ENCODE assay signal across 18 cellular contexts in the genomic region with DNA sequence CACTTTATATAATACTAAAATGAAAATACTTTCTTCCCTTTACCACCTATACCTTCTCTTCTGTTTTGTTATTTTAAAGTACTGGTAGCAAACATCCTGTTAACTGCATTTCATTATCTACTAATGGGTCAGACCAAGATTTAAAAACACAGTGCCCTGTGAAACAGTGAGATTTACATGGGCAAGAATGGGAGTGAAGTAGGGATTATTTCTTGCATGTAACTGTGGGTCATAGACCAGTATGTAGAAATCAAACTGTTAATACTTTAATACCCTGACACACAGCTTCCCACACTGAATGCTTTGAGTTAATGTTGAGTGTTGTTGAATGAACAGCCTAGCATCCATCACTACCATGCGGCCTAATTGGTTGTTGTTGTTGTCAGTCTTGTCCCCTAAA.
DNase-seq lines count a peak whose midpoint lies in the region; ATAC-seq and TF ChIP-seq lines count a peak whose summit lies in the region.
"Had no signal": no experiment of that assay in that cellular context is flagged by ENCODE, and none has a peak within 500 bp of the region (broad histone marks: within the 10 kb centered on the region; RNA-seq: fewer than 3 reads in every experiment).

No MANE protein-coding gene starts in this region.

- TF ChIP-seq EP300 in SK-N-SH (IDR thresholded peaks at IDR 0.05; ENCODE audit: borderline replicate concordance in 1 of 2, low read depth in 1 of 2, low read length in 1 of 2), result no peak
- TF ChIP-seq EP300 in esophagus muscularis mucosa (IDR thresholded peaks at IDR 0.05), result no peak

- H3K4me2 ChIP-seq in SK-N-SH, result peak overlapping the region; percentile 9; the same call in 1 of the 2 replicates
- no peak overlapping the region for H3K4me2 ChIP-seq in osteoblast (ENCODE audit: insufficient read depth, low read length)

- POLR2A ChIA-PET in SK-N-SH (lab: Yijun Ruan, JAX), result no interaction called here

- no peaks in the 10 kb centered on the region for H3K27me3 ChIP-seq in SK-N-SH (ENCODE audit: insufficient read depth)
- no peaks in the 10 kb centered on the region for H3K27me3 ChIP-seq in esophagus muscularis mucosa
- no peaks in the 10 kb centered on the region for H3K27me3 ChIP-seq in osteoblast (ENCODE audit: insufficient read depth, low read length)

- peak overlapping the region in 1 of 2 experiments; percentile 68; a peak in 3 of 4 replicates for H3K27ac ChIP-seq in SK-N-SH (ENCODE audit: low read depth in 2 of 2, low read length in 1 of 2)
- H3K27ac ChIP-seq in esophagus muscularis mucosa (replicated peaks in 1 of 4), result peak overlapping the region; percentile 5 to 56 (median 20)
- H3K27ac ChIP-seq in osteoblast (ENCODE audit: low read depth, low read length), result peak overlapping the region; percentile 49
- H3K27ac ChIP-seq: WERI-Rb-1 had no signal

- H3K9ac ChIP-seq in SK-N-SH, result no peak overlapping the region

- intact Hi-C loops in esophagus muscularis mucosa (cut with DNase I), result loop anchor here (10.0 kb wide), 1 partner anchor 94 kb away; no protein-coding TSS in a partner anchor
- intact Hi-C loops in mucosa of descending colon (cut with DNase I, micrococcal nuclease), result no loop called here

- TF ChIP-seq CTCF in SK-N-SH (IDR thresholded peaks at IDR 0.05), result no peak
- no peak for TF ChIP-seq CTCF in esophagus muscularis mucosa (IDR thresholded peaks at IDR 0.05)
- TF ChIP-seq CTCF in osteoblast (IDR thresholded peaks at IDR 0.05; ENCODE audit: extremely low read depth, low read depth, low read length), result no peak
- no peak for TF ChIP-seq CTCF in mucosa of descending colon (IDR thresholded peaks at IDR 0.05)

- no peak overlapping the region for H3K4me3 ChIP-seq in SK-N-SH (ENCODE audit: low read depth in 2 of 2, low read length in 1 of 2)
- H3K4me3 ChIP-seq in esophagus muscularis mucosa, result no peak overlapping the region
- no peak overlapping the region for H3K4me3 ChIP-seq in osteoblast (ENCODE audit: insufficient read depth, low read length)
- H3K4me3 ChIP-seq in mucosa of descending colon, result no peak overlapping the region

- DNase-seq in CD1c-positive myeloid dendritic cell (ENCODE audit: extremely low spot score), result peak; percentile 5
- no peak for DNase-seq in SK-N-SH
- no peak for DNase-seq in esophagus muscularis mucosa (ENCODE audit: extremely low spot score)
- DNase-seq in osteoblast (ENCODE audit: insufficient read length, low spot score, missing footprints), result peak; percentile 77
- no peak for DNase-seq in mucosa of descending colon
- no peak for DNase-seq in HUDEP-2 (lab: John Stamatoyannopoulos, UW; ENCODE audit: unreplicated experiment in 76 of 76)
- DNase-seq: activated CD4-positive, alpha-beta memory T cell treated with anti-CD3 and anti-CD28 coated beads, Interleukin-2, amount 10 ng/mL, durations not matched to agents 7 days and 5 days; activated naive CD4-positive, alpha-beta T cell treated with anti-CD3 and anti-CD28 coated beads for 36 hours; activated T-cell treated with anti-CD3 and anti-CD28 coated beads, Interleukin-2, amount 50 U/mL, for 1 hour; CD8-positive, alpha-beta memory T cell; DND-41; H9; kidney; NCI-H524; T-helper 2 cell had no signal

- no peak for ATAC-seq in GM21390 (IDR thresholded peaks at IDR 0.05; ENCODE audit: unreplicated experiment)
- ATAC-seq in mucosa of descending colon, result no peak
- no peak for ATAC-seq in HG02840 (IDR thresholded peaks at IDR 0.05; ENCODE audit: low FRiP score, unreplicated experiment)

- no peak for TF ChIP-seq POLR2A in esophagus muscularis mucosa (IDR thresholded peaks at IDR 0.05; ENCODE audit: low read depth)

- H3K9me2 ChIP-seq in SK-N-SH, result no peaks in the 10 kb centered on the region

- H2AFZ ChIP-seq in SK-N-SH (ENCODE audit: low read depth) (no peak overlapping the region), osteoblast (ENCODE audit: low read length) (peak overlapping the region; percentile 14)

- no peaks in the 10 kb centered on the region for H3K36me3 ChIP-seq in SK-N-SH (replicated peaks in 1 of 2; ENCODE audit: control insufficient read depth in 1 of 2, insufficient read depth in 2 of 2, low read length in 1 of 2)
- H3K36me3 ChIP-seq in esophagus muscularis mucosa, result no peaks in the 10 kb centered on the region
- no peaks in the 10 kb centered on the region for H3K36me3 ChIP-seq in osteoblast (ENCODE audit: insufficient read depth, low read length)
- no peaks in the 10 kb centered on the region for H3K36me3 ChIP-seq in mucosa of descending colon (ENCODE audit: low read depth)
- H3K36me3 ChIP-seq: WERI-Rb-1 had no signal

- TF ChIP-seq RAD21 in SK-N-SH (IDR thresholded peaks at IDR 0.05; ENCODE audit: low read length), result no peak

- peaks cover 3% of the 10 kb centered on the region; the same call in 1 of the 2 replicates for H3K79me2 ChIP-seq in SK-N-SH (ENCODE audit: insufficient read depth)
- peaks cover 4% of the 10 kb centered on the region for H3K79me2 ChIP-seq in osteoblast (ENCODE audit: insufficient read depth, low read length)

- 84% methylated on average over 1 of the region's 1 CpG for WGBS in SK-N-SH (ENCODE audit: low lambda C conversion rate)
- WGBS in esophagus muscularis mucosa, result 56% methylated on average over 1 of the region's 1 CpG

- H4K20me1 ChIP-seq in SK-N-SH (ENCODE audit: insufficient read depth) (no peaks in the 10 kb centered on the region), osteoblast (ENCODE audit: insufficient read depth, low read length) (no peaks in the 10 kb centered on the region)

- H3F3A ChIP-seq in SK-N-SH (replicated peaks; ENCODE audit: insufficient read depth), result peaks cover 17% of the 10 kb centered on the region

- H3K9me3 ChIP-seq in SK-N-SH, result no peaks in the 10 kb centered on the region
- no peaks in the 10 kb centered on the region for H3K9me3 ChIP-seq in esophagus muscularis mucosa
- H3K9me3 ChIP-seq in osteoblast (ENCODE audit: low read depth, low read length), result no peaks in the 10 kb centered on the region
- no peaks in the 10 kb centered on the region for H3K9me3 ChIP-seq in mucosa of descending colon

- CTCF ChIA-PET in SK-N-SH (lab: Yijun Ruan, JAX), result interaction anchor here (0.9 kb wide), 1 partner anchor 941 kb away, joined by 3 read pairs; no protein-coding TSS in a partner anchor

- H3K4me1 ChIP-seq in SK-N-SH (ENCODE audit: control insufficient read depth in 1 of 2, insufficient read depth in 2 of 2, low read depth in 1 of 2, low read length in 1 of 2) (peaks cover 3 to 28% of the 10 kb centered on the region in 2 experiments; a peak in 3 of 4 replicates), esophagus muscularis mucosa (peaks cover 33 to 76% (median 63%) of the 10 kb centered on the region in 4 donors), osteoblast (ENCODE audit: insufficient read depth, low read length) (peaks cover 32% of the 10 kb centered on the region), mucosa of descending colon (ENCODE audit: low read depth) (no peaks in the 10 kb centered on the region)

TF ChIP-seq in SK-N-SH, 30 proteins besides CTCF, POLR2A, EP300 and RAD21:
- TF ChIP-seq, protein P1, sequence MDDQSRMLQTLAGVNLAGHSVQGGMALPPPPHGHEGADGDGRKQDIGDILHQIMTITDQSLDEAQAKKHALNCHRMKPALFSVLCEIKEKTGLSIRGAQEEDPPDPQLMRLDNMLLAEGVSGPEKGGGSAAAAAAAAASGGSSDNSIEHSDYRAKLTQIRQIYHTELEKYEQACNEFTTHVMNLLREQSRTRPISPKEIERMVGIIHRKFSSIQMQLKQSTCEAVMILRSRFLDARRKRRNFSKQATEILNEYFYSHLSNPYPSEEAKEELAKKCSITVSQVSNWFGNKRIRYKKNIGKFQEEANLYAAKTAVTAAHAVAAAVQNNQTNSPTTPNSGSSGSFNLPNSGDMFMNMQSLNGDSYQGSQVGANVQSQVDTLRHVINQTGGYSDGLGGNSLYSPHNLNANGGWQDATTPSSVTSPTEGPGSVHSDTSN (IDR thresholded peaks at IDR 0.05), result no peak
- TF ChIP-seq EZH2phosphoT487 (IDR thresholded peaks at IDR 0.05; ENCODE audit: borderline replicate concordance, low read depth), result no peak
- TF ChIP-seq TCF12 (IDR thresholded peaks at IDR 0.05), result no peak
- TF ChIP-seq, protein P2, sequence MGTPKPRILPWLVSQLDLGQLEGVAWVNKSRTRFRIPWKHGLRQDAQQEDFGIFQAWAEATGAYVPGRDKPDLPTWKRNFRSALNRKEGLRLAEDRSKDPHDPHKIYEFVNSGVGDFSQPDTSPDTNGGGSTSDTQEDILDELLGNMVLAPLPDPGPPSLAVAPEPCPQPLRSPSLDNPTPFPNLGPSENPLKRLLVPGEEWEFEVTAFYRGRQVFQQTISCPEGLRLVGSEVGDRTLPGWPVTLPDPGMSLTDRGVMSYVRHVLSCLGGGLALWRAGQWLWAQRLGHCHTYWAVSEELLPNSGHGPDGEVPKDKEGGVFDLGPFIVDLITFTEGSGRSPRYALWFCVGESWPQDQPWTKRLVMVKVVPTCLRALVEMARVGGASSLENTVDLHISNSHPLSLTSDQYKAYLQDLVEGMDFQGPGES (IDR thresholded peaks at IDR 0.05; ENCODE audit: low read depth, low read length), result no peak

Comparison
In these comparisons a context has a peak if more than half of its experiments do, and no peak if none do; other contexts are left out.
1. DNase-seq: peak in CD1c-positive myeloid dendritic cell (single experiment) and osteoblast (single experiment); none in SK-N-SH (single experiment), esophagus muscularis mucosa (single experiment), mucosa of descending colon (0 of 3) and HUDEP-2 (0 of 76).